Comparison of ENCODE assay signal across 8 cellular contexts in the genomic region with DNA sequence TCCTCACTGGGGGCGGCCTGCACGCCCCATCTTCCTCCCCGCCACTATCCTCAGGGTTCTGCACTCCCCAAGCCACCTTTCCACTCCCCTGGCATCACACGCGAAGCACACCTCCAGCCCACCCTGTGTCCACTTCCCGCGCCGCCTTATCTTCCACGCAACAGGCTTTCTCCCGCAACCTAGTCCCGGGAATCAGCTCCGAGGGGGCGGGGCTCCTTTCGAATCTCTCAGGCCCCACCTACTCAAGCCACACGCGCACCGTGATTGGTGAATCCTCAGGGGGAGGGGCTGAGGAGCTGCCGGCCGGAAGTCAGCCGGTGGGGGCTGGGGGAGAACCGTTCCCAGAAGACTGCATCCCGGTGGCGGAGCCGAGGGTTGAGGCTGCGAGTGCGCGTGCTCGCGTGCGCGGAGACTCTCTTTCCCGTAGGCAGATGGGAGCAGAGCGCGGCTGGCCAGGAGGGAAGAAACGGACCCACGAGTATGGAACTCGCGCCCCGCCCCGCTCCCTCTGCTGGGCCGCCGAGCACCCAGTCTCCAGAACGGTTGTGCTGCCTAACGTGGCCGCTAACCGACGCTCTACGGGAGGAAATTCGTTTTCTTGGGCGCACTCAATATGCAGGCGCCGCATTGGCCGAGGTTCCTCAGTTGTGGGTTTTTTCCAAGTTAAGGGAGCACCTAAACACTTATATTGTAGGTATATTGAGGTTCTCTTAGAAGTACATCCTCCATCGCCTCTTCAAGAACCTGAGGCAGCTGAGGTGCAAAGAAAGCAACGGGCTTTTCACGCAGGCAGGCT. TPM values are rescaled to one million over a fixed set of nuclear protein-coding genes. Genes with fewer than 3 reads are reported as not detected.
DNase-seq lines count a peak whose midpoint lies in the region; ATAC-seq and TF ChIP-seq lines count a peak whose summit lies in the region.

A gene (minus strand): TSS at position 194 of the 796 bp plus-strand sequence.

- H3K9me3 Mint-ChIP-seq in chondrocyte (ENCODE audit: low read depth) = no peaks in the 10 kb centered on the region

- no peaks in the 10 kb centered on the region for H3K27me3 Mint-ChIP-seq in chondrocyte (ENCODE audit: low read depth)

- TF ChIP-seq CTCF in chondrocyte (IDR thresholded peaks at IDR 0.05) (peak; percentile 79), kidney epithelial cell (IDR thresholded peaks at IDR 0.05; ENCODE audit: insufficient read depth, low read length, poor library complexity, severe bottlenecking) (peak; percentile 65)

- H3K36me3 Mint-ChIP-seq in chondrocyte (ENCODE audit: low read depth) = peaks cover 1% of the 10 kb centered on the region

- peak; percentile 99 for DNase-seq in Ammon's horn (ENCODE audit: low spot score)
- peak; percentile 92 for DNase-seq in NCI-H460 (ENCODE audit: extremely low read depth, low read depth)
- peak; percentile 91 for DNase-seq in activated CD4-positive, CD25-positive, alpha-beta regulatory T cell treated with anti-CD3 and anti-CD28 coated beads, Interleukin-2, amount 50 U/mL, for 72 hours
- DNase-seq in chondrocyte (ENCODE audit: low spot score) = peak; percentile 98
- DNase-seq in kidney epithelial cell (ENCODE audit: low read depth) = peak; percentile 77
- peak; percentile 77 to 83 for DNase-seq in stimulated activated CD4-positive, alpha-beta T cell treated with anti-CD3 and anti-CD28 coated beads, Interleukin-15, amount 100 ng/mL, for 48 hours (ENCODE audit: low read depth in 2 of 2)

- H3K4me3 ChIP-seq in kidney epithelial cell (ENCODE audit: low read depth, low read length) = peak within 1 kb of the TSS; percentile 92

- no peaks in the 10 kb centered on the region for H3K27me3 ChIP-seq in kidney epithelial cell (ENCODE audit: control insufficient read depth, insufficient read depth, low read length)

- H3K36me3 ChIP-seq in kidney epithelial cell (ENCODE audit: control insufficient read depth, insufficient read depth, low read length) = no peaks in the 10 kb centered on the region

- ATAC-seq in GM19043 (IDR thresholded peaks at IDR 0.05; ENCODE audit: low read depth, unreplicated experiment) (peak; percentile 91), HG03378 (IDR thresholded peaks at IDR 0.05; ENCODE audit: unreplicated experiment) (peak; percentile 84)

- H3K4me1 Mint-ChIP-seq in chondrocyte (ENCODE audit: low read depth) = peaks cover 32% of the 10 kb centered on the region

- H3K27ac Mint-ChIP-seq in chondrocyte (ENCODE audit: unreplicated experiment) = peak within 1 kb of the TSS; percentile 97

- peak within 1 kb of the TSS; percentile 90 for H3K4me3 Mint-ChIP-seq in chondrocyte (ENCODE audit: unreplicated experiment)

RNA-seq across cellular contexts. Expression of the gene that starts here (rescaled TPM):
- total RNA-seq in NCI-H460 (2014; rRNA removed; shearing (Covaris generic)) = 23.1 and 28.0 TPM in 2 replicates
- polyA plus RNA-seq in NCI-H460 (2014; cell fraction: nucleus; rRNA removed) = 121 and 138 TPM in 2 replicates
- total RNA-seq in chondrocyte (4.3 to 6.6 TPM (median 6.5 TPM) in 3 replicates), kidney epithelial cell (5.5 and 8.2 TPM in 2 replicates)

Comparison
In these comparisons a context has a peak if more than half of its experiments do, and no peak if none do; other contexts are left out.
1. Peak in every context shown above with its lines: DNase-seq, ATAC-seq and H3K4me3 ChIP-seq.